ENCODE assay signal across 27 cellular contexts in the genomic region with DNA sequence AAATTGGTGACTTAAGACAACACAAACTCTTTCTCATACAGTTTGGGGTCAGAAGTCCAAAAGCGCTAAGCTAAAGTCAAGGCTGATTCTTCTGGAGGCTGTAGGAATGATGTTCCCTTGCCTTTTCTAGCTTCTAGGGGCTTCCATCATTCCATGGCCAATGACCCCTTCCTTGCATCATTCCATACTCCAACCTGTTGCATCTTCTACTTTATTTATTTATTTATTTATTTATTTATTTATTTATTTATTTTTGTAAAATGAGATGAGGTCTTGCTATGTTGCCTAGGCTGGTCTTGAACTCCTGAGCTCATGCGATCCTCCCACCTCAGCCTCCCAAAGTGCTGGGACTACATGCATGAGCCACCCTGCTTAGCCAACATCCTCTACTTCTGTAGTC.
"Had no signal": no experiment of that assay in that cellular context is flagged by ENCODE, and none has a peak within 500 bp of the region (broad histone marks: within the 10 kb centered on the region; RNA-seq: fewer than 3 reads in every experiment).

No MANE protein-coding gene starts in this region.

- H3K4me1 ChIP-seq: colonic mucosa, esophagus muscularis mucosa, esophagus squamous epithelium, foreskin keratinocyte, gastroesophageal sphincter, heart left ventricle had no signal

- ATAC-seq: effector memory CD8-positive, alpha-beta T cell; foreskin keratinocyte; gastrocnemius medialis; gastroesophageal sphincter; heart right ventricle had no signal

- DNase-seq: colonic mucosa; cortex of kidney; dermis blood vessel endothelial cell; dorsolateral prefrontal cortex; effector CD4-positive, alpha-beta T cell; effector CD8-positive, alpha-beta T cell; effector memory CD4-positive, alpha-beta T cell; effector memory CD8-positive, alpha-beta T cell; endodermal cell; erythroblast; esophagus squamous epithelium; foreskin fibroblast; foreskin keratinocyte; foreskin melanocyte; gastrocnemius medialis; glutamatergic neuron; head of caudate nucleus; heart left ventricle; heart right ventricle had no signal

- FAIRE-seq: colon, endometrium, endothelial cell of umbilical vein, frontal cortex had no signal

- H3K27ac ChIP-seq: colonic mucosa, coronary artery, dorsolateral prefrontal cortex, epithelial cell of prostate, esophagus muscularis mucosa, esophagus squamous epithelium, foreskin keratinocyte, gastrocnemius medialis, gastroesophageal sphincter, heart left ventricle, heart right ventricle had no signal

- H3K4me3 ChIP-seq: colonic mucosa, coronary artery, dorsolateral prefrontal cortex, esophagus muscularis mucosa, esophagus squamous epithelium, gastrocnemius medialis, gastroesophageal sphincter, heart left ventricle, heart right ventricle had no signal

- H3K9me3 ChIP-seq: colonic mucosa, gastrocnemius medialis, gastroesophageal sphincter had no signal

- H3K36me3 ChIP-seq: colonic mucosa, esophagus muscularis mucosa, esophagus squamous epithelium, gastrocnemius medialis, gastroesophageal sphincter had no signal

- H3K27me3 ChIP-seq: colonic mucosa, dorsolateral prefrontal cortex, esophagus muscularis mucosa, esophagus squamous epithelium, foreskin keratinocyte, gastrocnemius medialis, gastroesophageal sphincter, heart left ventricle, heart right ventricle had no signal
